ENCODE assay signal across 8 cellular contexts in genomic region chr10:3935141-3935540, GRCh38.
DNase-seq lines count a peak whose midpoint lies in the region; ATAC-seq, FAIRE-seq and TF ChIP-seq lines count a peak whose summit lies in the region.

No MANE protein-coding gene starts in this region.

- CTCF ChIA-PET in activated CD4-positive, alpha-beta memory T cell treated with anti-CD3 and anti-CD28 coated beads, Interleukin-2, amount 10 ng/mL, durations not matched to agents 7 days and 5 days (lab: Charles Lee): interaction anchor here (0.9 to 1.8 kb wide), 5 partner anchors 25 to 287 kb away, joined by 3 to 6 read pairs (median 3); no protein-coding TSS in a partner anchor

- H3K27ac ChIP-seq in esophagus muscularis mucosa (replicated peaks in 1 of 4): peak overlapping the region; percentile 62 to 70 (median 64)

- peak overlapping the region; percentile 86 for H3K27ac Mint-ChIP-seq in activated CD4-positive, alpha-beta memory T cell treated with anti-CD3 and anti-CD28 coated beads, Interleukin-2, amount 10 ng/mL, durations not matched to agents 7 days and 5 days

- peak; percentile 98 for ATAC-seq in GM18873 (IDR thresholded peaks at IDR 0.05; ENCODE audit: low FRiP score, unreplicated experiment)
- ATAC-seq in HG03045 (IDR thresholded peaks at IDR 0.05; ENCODE audit: unreplicated experiment): peak; percentile 97
- peak; percentile 94 for ATAC-seq in sciatic nerve

- 71% methylated on average over 11 of the region's 11 CpGs for WGBS in esophagus muscularis mucosa

- H3K36me3 ChIP-seq in esophagus muscularis mucosa: no peaks in the 10 kb centered on the region

- no peak for FAIRE-seq in HTR-8/SVneo (lab: Jason Lieb, UNC)

- intact Hi-C loops in esophagus muscularis mucosa (cut with DNase I) (no loop called here), sciatic nerve (cut with DNase I) (no loop called here)

- no peak for TF ChIP-seq CTCF in esophagus muscularis mucosa (IDR thresholded peaks at IDR 0.05)

- H3K27me3 ChIP-seq in esophagus muscularis mucosa: no peaks in the 10 kb centered on the region

- H3K4me3 Mint-ChIP-seq in activated CD4-positive, alpha-beta memory T cell treated with anti-CD3 and anti-CD28 coated beads, Interleukin-2, amount 10 ng/mL, durations not matched to agents 7 days and 5 days: peak overlapping the region; percentile 58

- POLR2A ChIA-PET in activated CD4-positive, alpha-beta memory T cell treated with anti-CD3 and anti-CD28 coated beads, Interleukin-2, amount 10 ng/mL, durations not matched to agents 7 days and 5 days (lab: Charles Lee): interaction anchor here (0.9 to 7.4 kb wide), 13 partner anchors 9 to 196 kb away, joined by 3 to 74 read pairs (median 5); partner anchors contain the start of gene KLF6

- peaks cover 0 to 24% (median 22%) of the 10 kb centered on the region in 4 donors for H3K4me1 ChIP-seq in esophagus muscularis mucosa

- no peak for TF ChIP-seq POLR2A in esophagus muscularis mucosa (IDR thresholded peaks at IDR 0.05; ENCODE audit: low read depth)

- H3K4me1 Mint-ChIP-seq in activated CD4-positive, alpha-beta memory T cell treated with anti-CD3 and anti-CD28 coated beads, Interleukin-2, amount 10 ng/mL, durations not matched to agents 7 days and 5 days: peaks cover 50% of the 10 kb centered on the region

- TF ChIP-seq EP300 in esophagus muscularis mucosa (IDR thresholded peaks at IDR 0.05): no peak

- H3K27me3 Mint-ChIP-seq in activated CD4-positive, alpha-beta memory T cell treated with anti-CD3 and anti-CD28 coated beads, Interleukin-2, amount 10 ng/mL, durations not matched to agents 7 days and 5 days: no peaks in the 10 kb centered on the region

- H3K4me3 ChIP-seq in esophagus muscularis mucosa: peak overlapping the region; percentile 20 to 35 (median 29)

- no peaks in the 10 kb centered on the region for H3K9me3 ChIP-seq in esophagus muscularis mucosa

- peak; percentile 81 for DNase-seq in activated CD4-positive, alpha-beta memory T cell treated with anti-CD3 and anti-CD28 coated beads, Interleukin-2, amount 10 ng/mL, durations not matched to agents 7 days and 5 days
- no peak for DNase-seq in esophagus muscularis mucosa (ENCODE audit: extremely low spot score)
- DNase-seq in sciatic nerve (ENCODE audit: low spot score): peak; percentile 70
- no peak for DNase-seq in NCI-H446 (lab: John Stamatoyannopoulos, UW)
- DNase-seq in NCI-H1417 treated with DMSO at 0.1 percent for 48 hours (lab: John Stamatoyannopoulos, UW): no peak
- DNase-seq in HTR-8/SVneo (ENCODE audit: insufficient read length, low spot score): no peak

- peaks cover 32% of the 10 kb centered on the region for H3K36me3 Mint-ChIP-seq in activated CD4-positive, alpha-beta memory T cell treated with anti-CD3 and anti-CD28 coated beads, Interleukin-2, amount 10 ng/mL, durations not matched to agents 7 days and 5 days (ENCODE audit: low read depth)

- peaks cover 12% of the 10 kb centered on the region for H3K9me3 Mint-ChIP-seq in activated CD4-positive, alpha-beta memory T cell treated with anti-CD3 and anti-CD28 coated beads, Interleukin-2, amount 10 ng/mL, durations not matched to agents 7 days and 5 days

Comparison
In these comparisons a context has a peak if more than half of its experiments do, and no peak if none do; other contexts are left out.
1. DNase-seq: peak in activated CD4-positive, alpha-beta memory T cell treated with anti-CD3 and anti-CD28 coated beads, Interleukin-2, amount 10 ng/mL, durations not matched to agents 7 days and 5 days (single experiment) and sciatic nerve (single experiment); none in esophagus muscularis mucosa (single experiment), NCI-H446 (0 of 2), NCI-H1417 treated with DMSO at 0.1 percent for 48 hours (single experiment) and HTR-8/SVneo (single experiment).
2. Peak in every context shown above with its lines, with median percentiles within 50 percentile points of each other: ATAC-seq.